Comparison of ENCODE assay signal across 18 cellular contexts in the genomic region with DNA sequence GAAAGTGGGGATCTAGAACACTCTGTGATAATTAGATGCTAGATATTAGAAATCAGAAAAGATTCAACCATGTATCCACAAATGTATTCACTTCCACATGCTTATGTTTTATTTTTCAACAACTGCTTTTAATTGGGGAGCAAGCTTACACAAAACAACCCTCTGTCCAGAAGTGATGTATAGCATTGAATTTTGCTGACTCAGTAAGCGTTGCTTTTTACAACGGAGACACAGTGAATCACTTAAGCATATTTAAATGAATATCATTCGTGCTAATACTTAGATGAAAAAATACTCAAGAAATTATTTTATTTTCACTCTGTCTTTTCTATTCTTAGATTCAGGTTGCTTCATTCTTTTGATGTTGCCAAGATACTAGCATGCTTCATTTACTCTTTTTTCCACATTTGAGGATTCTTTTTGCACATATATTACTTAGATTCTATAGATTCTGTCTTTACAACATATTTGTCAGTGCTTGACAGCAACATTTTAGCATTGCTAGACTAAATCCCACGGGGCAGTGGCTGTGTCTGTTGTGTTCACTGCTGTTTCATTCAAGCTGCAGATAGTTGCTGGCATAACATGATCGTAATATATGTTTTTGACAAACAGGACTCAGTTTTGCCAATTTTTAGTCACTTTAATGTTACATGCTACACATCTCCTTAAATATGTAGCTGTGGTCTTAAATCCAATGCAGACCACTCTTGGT.
DNase-seq lines count a peak whose midpoint lies in the region; ATAC-seq, FAIRE-seq and TF ChIP-seq lines count a peak whose summit lies in the region.
"Had no signal": no experiment of that assay in that cellular context is flagged by ENCODE, and none has a peak within 500 bp of the region (broad histone marks: within the 10 kb centered on the region; RNA-seq: fewer than 3 reads in every experiment).

No MANE protein-coding gene starts in this region.

- no peak overlapping the region for H4K5ac ChIP-seq in IMR-90 (ENCODE audit: low read depth, low read length)

- H3K14ac ChIP-seq in IMR-90 (replicated peaks; ENCODE audit: low read depth, low read length): no peak overlapping the region

- in situ Hi-C loops in IMR-90 (cut with MboI; ENCODE audit: low sequenced_read_pairs) (no loop called here), K562 (cut with MboI) (no loop called here)

- no peak overlapping the region for H2AK5ac ChIP-seq in IMR-90 (ENCODE audit: low read depth, low read length)

- H2AFZ ChIP-seq in IMR-90 (replicated peaks; ENCODE audit: low read length, poor library complexity) (no peak overlapping the region), K562 (ENCODE audit: low read depth, low read length) (no peak overlapping the region), neural cell (ENCODE audit: low read depth, low read length) (no peak overlapping the region)

- TF ChIP-seq RAD21 in IMR-90 (IDR thresholded peaks at IDR 0.05; ENCODE audit: low read length): no peak
- no peak for TF ChIP-seq RAD21 in K562 (CRISPR knock-in tag; conservative IDR thresholded peaks at IDR 0.05 in 1 of 2, IDR thresholded peaks at IDR 0.05 in 1 of 2)
- peak; percentile 26 for TF ChIP-seq RAD21 in neural cell (conservative IDR thresholded peaks at IDR 0.05)

- H4K20me1 ChIP-seq in IMR-90 (ENCODE audit: insufficient read depth, low read length) (no peaks in the 10 kb centered on the region), K562 (replicated peaks; ENCODE audit: control insufficient read depth, insufficient read depth, low read length) (no peaks in the 10 kb centered on the region), neural cell (ENCODE audit: insufficient read depth) (no peaks in the 10 kb centered on the region)
- H4K20me1 ChIP-seq: BLaER1 had no signal

- ATAC-seq in IMR-90 (ENCODE audit: low read depth) (no peak), K562 (no peak), GM21526 (IDR thresholded peaks at IDR 0.05; ENCODE audit: low FRiP score, unreplicated experiment) (no peak), GM21367 (IDR thresholded peaks at IDR 0.05; ENCODE audit: unreplicated experiment) (no peak)
- ATAC-seq: CD8-positive, alpha-beta T cell; HCT116 had no signal

- TF ChIP-seq EP300 in K562 (IDR thresholded peaks at IDR 0.05; ENCODE audit: low read length) (no peak), neural cell (conservative IDR thresholded peaks at IDR 0.05; ENCODE audit: poor library complexity, severe bottlenecking) (peak; percentile 86)

- dilution Hi-C loops in IMR-90 (cut with HindIII; ENCODE audit: low sequenced_read_pairs, unreplicated experiment): no loop called here

- no peak overlapping the region for H3K56ac ChIP-seq in IMR-90 (ENCODE audit: extremely low read depth, insufficient read depth, low read length)

- H3K9ac ChIP-seq in IMR-90 (ENCODE audit: low read depth, low read length): no peak overlapping the region
- H3K9ac ChIP-seq in K562 (ENCODE audit: insufficient read depth in 1 of 2, low read depth in 2 of 2, low read length in 2 of 2): no peak overlapping the region
- H3K9ac ChIP-seq in neural cell (ENCODE audit: low read length): no peak overlapping the region
- H3K9ac ChIP-seq: BLaER1 had no signal

- H3K9me1 ChIP-seq in IMR-90 (ENCODE audit: insufficient read depth, low read length): no peaks in the 10 kb centered on the region
- no peaks in the 10 kb centered on the region for H3K9me1 ChIP-seq in K562 (ENCODE audit: control insufficient read depth, insufficient read depth, low read length)

- H3K27ac ChIP-seq in IMR-90 (ENCODE audit: insufficient read depth, low read length) (no peak overlapping the region), K562 (ENCODE audit: extremely low read depth, low read depth, low read length) (no peak overlapping the region), neural cell (ENCODE audit: low read length) (no peak overlapping the region), prostate gland (no peak overlapping the region)
- H3K27ac ChIP-seq: BLaER1, C4-2B had no signal

- BruUV-seq in IMR-90 (replicated peaks; lab: Mats Ljungman, UMichigan) (no TSS peak), K562 (replicated peaks; lab: Mats Ljungman, UMichigan) (no TSS peak)

- no peak for FAIRE-seq in K562 (lab: Jason Lieb, UNC)
- FAIRE-seq: G401.6, GM12892 had no signal

- no peak overlapping the region for H2BK5ac ChIP-seq in IMR-90 (ENCODE audit: low read depth, low read length, poor library complexity, severe bottlenecking)

- H3K4me2 ChIP-seq in IMR-90 (ENCODE audit: low read depth, low read length) (no peak overlapping the region), K562 (ENCODE audit: insufficient read depth, low read length) (no peak overlapping the region), neural cell (ENCODE audit: low read length) (peak overlapping the region; percentile 63)
- H3K4me2 ChIP-seq: BLaER1 had no signal

- no peaks in the 10 kb centered on the region for H3K36me3 ChIP-seq in IMR-90 (ENCODE audit: control insufficient read depth, insufficient read depth, low read length)
- H3K36me3 ChIP-seq in K562 (ENCODE audit: control insufficient read depth, insufficient read depth, low read length): no peaks in the 10 kb centered on the region
- no peaks in the 10 kb centered on the region for H3K36me3 ChIP-seq in neural cell (ENCODE audit: insufficient read depth, low read length)
- no peaks in the 10 kb centered on the region for H3K36me3 ChIP-seq in prostate gland
- H3K36me3 ChIP-seq: BLaER1 had no signal

- no peaks in the 10 kb centered on the region for H3K9me3 ChIP-seq in IMR-90 (ENCODE audit: control insufficient read depth, insufficient read depth, low read length)
- H3K9me3 ChIP-seq in K562 (replicated peaks; ENCODE audit: control insufficient read depth, insufficient read depth, low read depth, low read length): no peaks in the 10 kb centered on the region
- H3K9me3 ChIP-seq in neural cell (ENCODE audit: low read length): no peaks in the 10 kb centered on the region
- no peaks in the 10 kb centered on the region for H3K9me3 ChIP-seq in prostate gland
- H3K9me3 ChIP-seq: Caco-2 had no signal

- no peaks in the 10 kb centered on the region for H3K79me1 ChIP-seq in IMR-90 (ENCODE audit: low read depth in 1 of 2, low read length in 2 of 2)

- no peak overlapping the region for H2BK120ac ChIP-seq in IMR-90 (ENCODE audit: low read depth, low read length)

- no peak overlapping the region for H2BK15ac ChIP-seq in IMR-90 (ENCODE audit: low read depth, low read length)

- POLR2A ChIA-PET in IMR-90 (lab: Charles Lee; ENCODE audit: unreplicated experiment): no interaction called here
- POLR2A ChIA-PET in K562 (lab: Yijun Ruan, JAX): interaction anchor here (0.6 kb wide), 1 partner anchor 1521 kb away, joined by 3 read pairs; no protein-coding TSS in a partner anchor

- no peak overlapping the region for H3K23ac ChIP-seq in IMR-90 (ENCODE audit: low read depth, low read length)

- WGBS in IMR-90 (ENCODE audit: extremely low coverage in 2 of 2, insufficient read length in 1 of 2), 2 experiments: no CpG with 5 or more reads among the region's 5 CpGs
- WGBS in K562 (ENCODE audit: insufficient coverage, low coverage, missing lambda C conversion rate): 2% methylated on average over 5 of the region's 5 CpGs
- WGBS in prostate gland: 87% methylated on average over 5 of the region's 5 CpGs

- no peak for DNase-seq in IMR-90
- DNase-seq in K562 (ENCODE audit: extremely low read depth in 1 of 4, low spot score in 3 of 4): no peak
- DNase-seq in prostate gland (ENCODE audit: low spot score): no peak
- DNase-seq: Caco-2; CD4-positive, CD25-positive, alpha-beta regulatory T cell; CD8-positive, alpha-beta T cell; DMS153; DND-41; GOT3; H7 had no signal

- H3F3A ChIP-seq in neural cell (ENCODE audit: insufficient read depth, low read length, poor library complexity, severe bottlenecking): no peaks in the 10 kb centered on the region

- no peaks in the 10 kb centered on the region for H3K9me2 ChIP-seq in neural cell (ENCODE audit: insufficient read depth, low read length)

- no peak overlapping the region for H2AK9ac ChIP-seq in IMR-90 (replicated peaks; ENCODE audit: low read depth, low read length, poor library complexity)

- H3K27me3 ChIP-seq in IMR-90 (ENCODE audit: control insufficient read depth, insufficient read depth, low read length) (no peaks in the 10 kb centered on the region), K562 (ENCODE audit: control insufficient read depth in 2 of 2, insufficient read depth in 2 of 2, low read length in 2 of 2) (no peaks in the 10 kb centered on the region), neural cell (ENCODE audit: insufficient read depth, low read depth, low read length) (no peaks in the 10 kb centered on the region), prostate gland (replicated peaks; ENCODE audit: insufficient read depth) (no peaks in the 10 kb centered on the region)
- H3K27me3 ChIP-seq: BLaER1 had no signal

- no peak overlapping the region for H4K8ac ChIP-seq in IMR-90 (ENCODE audit: low read depth in 2 of 2, low read length in 2 of 2)

- H2BK20ac ChIP-seq in IMR-90 (ENCODE audit: low read depth, low read length): no peak overlapping the region

- H3K4me3 ChIP-seq in IMR-90 (ENCODE audit: insufficient read depth, low read depth, low read length): no peak overlapping the region
- no peak overlapping the region for H3K4me3 ChIP-seq in K562
- H3K4me3 ChIP-seq in neural cell (ENCODE audit: low read length): peak overlapping the region; percentile 27
- H3K4me3 ChIP-seq in prostate gland: no peak overlapping the region
- H3K4me3 ChIP-seq: BLaER1 had no signal

- H3K4me1 ChIP-seq in IMR-90 (ENCODE audit: control insufficient read depth, insufficient read depth, low read length) (no peaks in the 10 kb centered on the region), K562 (replicated peaks in 1 of 2; ENCODE audit: control insufficient read depth in 2 of 2, insufficient read depth in 2 of 2, low read length in 2 of 2) (no peaks in the 10 kb centered on the region), prostate gland (replicated peaks) (no peaks in the 10 kb centered on the region)
- H3K4me1 ChIP-seq: BLaER1, Caco-2 had no signal

- CTCF ChIA-PET in IMR-90 (lab: Yijun Ruan, JAX) (no interaction called here), K562 (lab: Yijun Ruan, JAX; ENCODE audit: low intra/inter-chr PET ratio) (no interaction called here)

- intact Hi-C loops in IMR-90 (cut with micrococcal nuclease): no loop called here
- intact Hi-C loops in K562 (cut with micrococcal nuclease): no loop called here
- intact Hi-C loops in prostate gland (cut with DNase I): no loop called here

- no peak overlapping the region for H3K4ac ChIP-seq in IMR-90 (ENCODE audit: low read depth, low read length)

- H3K79me2 ChIP-seq in K562 (ENCODE audit: control insufficient read depth, insufficient read depth, low read length) (no peaks in the 10 kb centered on the region), neural cell (replicated peaks; ENCODE audit: insufficient read depth, low read length) (no peaks in the 10 kb centered on the region)

- no peak for TF ChIP-seq POLR2A in IMR-90 (IDR thresholded peaks at IDR 0.05; ENCODE audit: low read depth, low read length)
- TF ChIP-seq POLR2A in K562 (conservative IDR thresholded peaks at IDR 0.05): no peak
- no peak for TF ChIP-seq POLR2A in prostate gland (IDR thresholded peaks at IDR 0.05)

- H4K91ac ChIP-seq in IMR-90 (ENCODE audit: insufficient read depth, low read depth, low read length): no peak overlapping the region

- TF ChIP-seq CTCF in IMR-90 (conservative IDR thresholded peaks at IDR 0.05; ENCODE audit: low read depth, low read length) (no peak), K562 (IDR thresholded peaks at IDR 0.05 in 2 of 3, conservative IDR thresholded peaks at IDR 0.05 in 1 of 3; ENCODE audit: insufficient read depth in 2 of 3, low read depth in 1 of 3, low read length in 3 of 3) (no peak), neural cell (IDR thresholded peaks at IDR 0.05; ENCODE audit: poor library complexity, severe bottlenecking) (no peak), prostate gland (IDR thresholded peaks at IDR 0.05) (no peak)

- H3K18ac ChIP-seq in IMR-90 (ENCODE audit: low read depth, low read length): no peak overlapping the region
